2 cellular contexts compared by ENCODE assay signal in genomic region chr4:127469575-127470289, GRCh38.
TF ChIP-seq lines count a peak whose summit lies in the region.

No MANE protein-coding gene starts in this region.

TF ChIP-seq in GM23338, 12 proteins besides CTCF, POLR2A, EP300 and RAD21 (continued from another document):
- no peak for TF ChIP-seq ETS1 (IDR thresholded peaks at IDR 0.05)
- TF ChIP-seq CREB1 (CRISPR knock-in tag; IDR thresholded peaks at IDR 0.05; ENCODE audit: low read depth): no peak
- TF ChIP-seq JUNB (IDR thresholded peaks at IDR 0.05; ENCODE audit: unreplicated experiment): no peak
- TF ChIP-seq EZH2phosphoT487 (IDR thresholded peaks at IDR 0.05; ENCODE audit: unreplicated experiment): no peak
- TF ChIP-seq EZH2 (IDR thresholded peaks at IDR 0.05; ENCODE audit: low read depth, unreplicated experiment): no peak
- no peak for TF ChIP-seq REST (IDR thresholded peaks at IDR 0.05; ENCODE audit: unreplicated experiment)
- TF ChIP-seq NANOG (IDR thresholded peaks at IDR 0.05; ENCODE audit: borderline replicate concordance): no peak
- no peak for TF ChIP-seq STAT1 (IDR thresholded peaks at IDR 0.05; ENCODE audit: unreplicated experiment)
- TF ChIP-seq ZNF331 (CRISPR knock-in tag; IDR thresholded peaks at IDR 0.05; ENCODE audit: low read depth): no peak

TF ChIP-seq in H1, 55 proteins besides CTCF, POLR2A, EP300 and RAD21 (continued from another document):
- no peak for TF ChIP-seq ATF3 (IDR thresholded peaks at IDR 0.05; ENCODE audit: insufficient read depth, low read depth, low read length)
- no peak for TF ChIP-seq TEAD4 (IDR thresholded peaks at IDR 0.05; ENCODE audit: low read depth, low read length)
- no peak for TF ChIP-seq GTF2F1 (IDR thresholded peaks at IDR 0.05; ENCODE audit: borderline replicate concordance, low read depth, low read length)
